Comparison of ENCODE assay signal across 13 cellular contexts in genomic region chr13:48431987-48432615, GRCh38. TPM values are rescaled to one million over a fixed set of nuclear protein-coding genes. Genes with fewer than 3 reads are reported as not detected.
DNase-seq lines count a peak whose midpoint lies in the region; ATAC-seq, FAIRE-seq and TF ChIP-seq lines count a peak whose summit lies in the region.
"Had no signal": no experiment of that assay in that cellular context is flagged by ENCODE, and none has a peak within 500 bp of the region (broad histone marks: within the 10 kb centered on the region; RNA-seq: fewer than 3 reads in every experiment).

No MANE protein-coding gene starts in this region.

- H3K4me3 ChIP-seq in CD8-positive, alpha-beta T cell (ENCODE audit: low read depth, low read length) = no peak overlapping the region
- no peak overlapping the region for H3K4me3 ChIP-seq in endothelial cell of umbilical vein (replicated peaks in 1 of 3; ENCODE audit: insufficient read depth in 1 of 3, low read depth in 1 of 3, low read length in 3 of 3)
- no peak overlapping the region for H3K4me3 ChIP-seq in prostate gland

- H3K4me1 Mint-ChIP-seq in CD8-positive, alpha-beta T cell (ENCODE audit: low read depth) = peaks cover 27% of the 10 kb centered on the region

- no peaks in the 10 kb centered on the region for H3K9me3 Mint-ChIP-seq in CD8-positive, alpha-beta T cell
- H3K9me3 Mint-ChIP-seq: memory B cell had no signal

- H3K27me3 Mint-ChIP-seq in CD8-positive, alpha-beta T cell (ENCODE audit: low read depth) = no peaks in the 10 kb centered on the region
- H3K27me3 Mint-ChIP-seq: memory B cell had no signal

- H3K27ac ChIP-seq in CD8-positive, alpha-beta T cell (ENCODE audit: low read depth, low read length) = no peak overlapping the region
- H3K27ac ChIP-seq in endothelial cell of umbilical vein (ENCODE audit: insufficient read depth, low read depth, low read length) (peak overlapping the region; percentile 29), prostate gland (peak overlapping the region; percentile 22 to 62), substantia nigra (ENCODE audit: low read depth, low read length, poor library complexity, severe bottlenecking) (no peak overlapping the region)

- TF ChIP-seq CTCF in CD8-positive, alpha-beta T cell (IDR thresholded peaks at IDR 0.05) = no peak
- TF ChIP-seq CTCF in endothelial cell of umbilical vein (IDR thresholded peaks at IDR 0.05; ENCODE audit: extremely low read depth in 1 of 2, insufficient read depth in 1 of 2, low read depth in 1 of 2, low read length in 2 of 2) = no peak
- no peak for TF ChIP-seq CTCF in prostate gland (IDR thresholded peaks at IDR 0.05)

- CTCF ChIA-PET in CD8-positive, alpha-beta T cell (lab: Charles Lee) = no interaction called here
- CTCF ChIA-PET in endothelial cell of umbilical vein (lab: Charles Lee) = interaction anchor here (0.7 to 1.1 kb wide), 5 partner anchors 9 to 148 kb away, joined by 3 to 4 read pairs (median 3); no protein-coding TSS in a partner anchor

- POLR2A ChIA-PET in CD8-positive, alpha-beta T cell (lab: Charles Lee) = no interaction called here
- POLR2A ChIA-PET in endothelial cell of umbilical vein (lab: Charles Lee) = interaction anchor here (0.7 kb wide), 1 partner anchor 100 kb away, joined by 3 read pairs; no protein-coding TSS in a partner anchor

- BruUV-seq in endothelial cell of umbilical vein (replicated peaks; lab: Mats Ljungman, UMichigan) = no TSS peak

- dilution Hi-C loops in endothelial cell of umbilical vein (cut with MboI; ENCODE audit: extremely low pct_ligation_motif_present, low sequenced_read_pairs) = no loop called here

- no peaks in the 10 kb centered on the region for H3K79me2 ChIP-seq in endothelial cell of umbilical vein (ENCODE audit: control insufficient read depth, insufficient read depth, low read length)

- TF ChIP-seq POLR2A in endothelial cell of umbilical vein (IDR thresholded peaks at IDR 0.05; ENCODE audit: low read depth, low read length) (no peak), prostate gland (IDR thresholded peaks at IDR 0.05) (no peak)

- H4K20me1 ChIP-seq in endothelial cell of umbilical vein (replicated peaks; ENCODE audit: control insufficient read depth, extremely low read depth, insufficient read depth, low read length) = no peaks in the 10 kb centered on the region

- ATAC-seq in CD8-positive, alpha-beta T cell = no peak

- no peaks in the 10 kb centered on the region for H3K4me1 ChIP-seq in CD8-positive, alpha-beta T cell (ENCODE audit: insufficient read depth, low read length)
- H3K4me1 ChIP-seq in endothelial cell of umbilical vein (ENCODE audit: control insufficient read depth, extremely low read depth, insufficient read depth, low read length) (peaks cover 36% of the 10 kb centered on the region), prostate gland (replicated peaks) (peaks cover 4% of the 10 kb centered on the region)

- peak overlapping the region; percentile 41 for H3K27ac Mint-ChIP-seq in CD8-positive, alpha-beta T cell
- H3K27ac Mint-ChIP-seq: activated T-helper 2 cell treated with anti-CD3 and anti-CD28 coated beads, Interferon-gamma antibody, Interleukin-2, Interleukin-4, amounts not matched to agents 10 μg/mL and 5 μg/mL and 100 μg/mL, durations not matched to agents 14 hours and 24 hours and 36 hours; memory B cell had no signal

- no peaks in the 10 kb centered on the region for H3K36me3 ChIP-seq in CD8-positive, alpha-beta T cell (ENCODE audit: insufficient read depth, low read length)
- H3K36me3 ChIP-seq in endothelial cell of umbilical vein (ENCODE audit: control insufficient read depth in 2 of 2, extremely low read depth in 1 of 2, insufficient read depth in 2 of 2, low read length in 2 of 2) (no peaks in the 10 kb centered on the region), prostate gland (no peaks in the 10 kb centered on the region)

- 9% methylated on average over 2 of the region's 2 CpGs for WGBS in prostate gland

- H3K9me3 ChIP-seq in CD8-positive, alpha-beta T cell (ENCODE audit: low read length) = no peaks in the 10 kb centered on the region
- H3K9me3 ChIP-seq in endothelial cell of umbilical vein (replicated peaks; ENCODE audit: control insufficient read depth, insufficient read depth, low read length) (no peaks in the 10 kb centered on the region), prostate gland (no peaks in the 10 kb centered on the region)

- peak overlapping the region; percentile 70 for H3K4me2 ChIP-seq in endothelial cell of umbilical vein (ENCODE audit: insufficient read depth, low read length)

- intact Hi-C loops in CD8-positive, alpha-beta T cell (cut with DNase I, micrococcal nuclease) = no loop called here
- intact Hi-C loops in endothelial cell of umbilical vein (cut with micrococcal nuclease) = loop anchor here (1.0 kb wide), 1 partner anchor 8 kb away; no protein-coding TSS in a partner anchor
- intact Hi-C loops in prostate gland (cut with DNase I) = loop anchor here (2.0 kb wide), 1 partner anchor 29 kb away; no protein-coding TSS in a partner anchor

- no peak for DNase-seq in CD8-positive, alpha-beta T cell
- DNase-seq in NCI-H2171 treated with DMSO at 0.1 percent for 48 hours (lab: John Stamatoyannopoulos, UW) = peak; percentile 65
- DNase-seq in endothelial cell of umbilical vein (ENCODE audit: low read depth, low spot score) = peak; percentile 70
- no peak for DNase-seq in prostate gland (ENCODE audit: low spot score)
- DNase-seq in midbrain (lab: John Stamatoyannopoulos, UW) = no peak
- DNase-seq in substantia nigra (lab: John Stamatoyannopoulos, UW) = no peak
- DNase-seq in NCI-H226 = no peak
- DNase-seq in stimulated activated CD4-positive, alpha-beta T cell treated with anti-CD3 and anti-CD28 coated beads, Interleukin-4, amount 100 ng/mL, for 1 hour = no peak
- DNase-seq: DMS53; erythroblast; stimulated activated CD4-positive, alpha-beta T cell treated with anti-CD3 and anti-CD28 coated beads, Interleukin-2, amount 100 ng/mL, for 24 hours had no signal

- H3K9ac ChIP-seq in endothelial cell of umbilical vein (replicated peaks; ENCODE audit: extremely low read depth, insufficient read depth, low read length) = no peak overlapping the region

- H3K9me1 ChIP-seq in endothelial cell of umbilical vein (replicated peaks; ENCODE audit: control insufficient read depth, extremely low read depth, insufficient read depth, low read length) = no peaks in the 10 kb centered on the region

- H2AFZ ChIP-seq in endothelial cell of umbilical vein (ENCODE audit: low read depth, low read length) = peak overlapping the region; percentile 45

- H3K27me3 ChIP-seq in CD8-positive, alpha-beta T cell (ENCODE audit: insufficient read depth, low read length) = no peaks in the 10 kb centered on the region
- no peaks in the 10 kb centered on the region for H3K27me3 ChIP-seq in endothelial cell of umbilical vein (ENCODE audit: control insufficient read depth in 2 of 2, insufficient read depth in 2 of 2, low read length in 2 of 2)
- H3K27me3 ChIP-seq in prostate gland (replicated peaks; ENCODE audit: insufficient read depth) = no peaks in the 10 kb centered on the region

- H3K36me3 Mint-ChIP-seq in CD8-positive, alpha-beta T cell = peaks cover 5% of the 10 kb centered on the region

- FAIRE-seq in endothelial cell of umbilical vein (lab: Jason Lieb, UNC) = peak; percentile 33

- H3K4me3 Mint-ChIP-seq in CD8-positive, alpha-beta T cell = no peak overlapping the region
- H3K4me3 Mint-ChIP-seq: memory B cell had no signal

TF ChIP-seq in endothelial cell of umbilical vein, 7 proteins besides CTCF, POLR2A, EP300 and RAD21:
- TF ChIP-seq EZH2 (IDR thresholded peaks at IDR 0.05; ENCODE audit: borderline replicate concordance, low read depth, low read length, severe bottlenecking) = no peak
- TF ChIP-seq POLR2AphosphoS5 (IDR thresholded peaks at IDR 0.05; ENCODE audit: insufficient read depth, low read depth, low read length) = no peak
- no peak for TF ChIP-seq MYC (IDR thresholded peaks at IDR 0.05; ENCODE audit: low read depth, low read length)
- no peak for TF ChIP-seq FOS (IDR thresholded peaks at IDR 0.05; ENCODE audit: borderline replicate concordance, insufficient read depth, low read length)
- TF ChIP-seq JUN (IDR thresholded peaks at IDR 0.05; ENCODE audit: borderline replicate concordance, insufficient read depth, insufficient read length, low read depth) = no peak
- no peak for TF ChIP-seq GATA2 (IDR thresholded peaks at IDR 0.05; ENCODE audit: insufficient read depth, insufficient read length, low read depth, low read length)
- TF ChIP-seq, protein P1, sequence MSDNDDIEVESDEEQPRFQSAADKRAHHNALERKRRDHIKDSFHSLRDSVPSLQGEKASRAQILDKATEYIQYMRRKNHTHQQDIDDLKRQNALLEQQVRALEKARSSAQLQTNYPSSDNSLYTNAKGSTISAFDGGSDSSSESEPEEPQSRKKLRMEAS (IDR thresholded peaks at IDR 0.05; ENCODE audit: insufficient read depth, insufficient read length) = no peak

RNA-seq across cellular contexts. Expression of gene LPAR6, which starts 19.2 kb away (rescaled TPM):
- 1 to 10 TPM; 5.4 to 5.7 TPM for total RNA-seq in CD8-positive, alpha-beta T cell
- total RNA-seq in endothelial cell of umbilical vein (22.3 and 22.9 TPM in 2 replicates), prostate gland (10 to 100 TPM; 17.3 to 66.5 TPM)
- 12.0 and 14.5 TPM in 2 replicates for polyA plus RNA-seq in endothelial cell of umbilical vein
- polyA plus RNA-seq in endothelial cell of umbilical vein (2011; cell fraction: cytosol; rRNA removed) = 14.7 and 16.3 TPM in 2 replicates
- 19.0 and 26.0 TPM in 2 replicates for polyA plus RNA-seq in endothelial cell of umbilical vein (2011; cell fraction: nucleus; rRNA removed)
- polyA plus RNA-seq in endothelial cell of umbilical vein (2012) = 16.4 and 17.9 TPM in 2 replicates
- polyA minus RNA-seq in endothelial cell of umbilical vein = 16.7 and 17.5 TPM in 2 replicates
- polyA minus RNA-seq in endothelial cell of umbilical vein (2011; cell fraction: cytosol; rRNA and poly(A)+ RNA removed) = not detected
- 20.0 and 23.5 TPM in 2 replicates for polyA minus RNA-seq in endothelial cell of umbilical vein (2011; cell fraction: nucleus; rRNA and poly(A)+ RNA removed)

Comparison
In these comparisons a context has a peak if more than half of its experiments do, and no peak if none do; other contexts are left out.
1. DNase-seq: peak in NCI-H2171 treated with DMSO at 0.1 percent for 48 hours (single experiment) and endothelial cell of umbilical vein (single experiment); none in CD8-positive, alpha-beta T cell (0 of 7), prostate gland (single experiment), midbrain (single experiment), substantia nigra (0 of 49), NCI-H226 (single experiment) and stimulated activated CD4-positive, alpha-beta T cell treated with anti-CD3 and anti-CD28 coated beads, Interleukin-4, amount 100 ng/mL, for 1 hour (single experiment).
2. H3K27ac ChIP-seq: peak in endothelial cell of umbilical vein (single experiment) and prostate gland (2 of 2); none in CD8-positive, alpha-beta T cell (single experiment) and substantia nigra (single experiment).
3. intact Hi-C loops: an anchor here in endothelial cell of umbilical vein (1.0 kb wide) and prostate gland (2.0 kb wide); none called in CD8-positive, alpha-beta T cell.